Comparison of ENCODE assay signal across 23 cellular contexts in the genomic region with DNA sequence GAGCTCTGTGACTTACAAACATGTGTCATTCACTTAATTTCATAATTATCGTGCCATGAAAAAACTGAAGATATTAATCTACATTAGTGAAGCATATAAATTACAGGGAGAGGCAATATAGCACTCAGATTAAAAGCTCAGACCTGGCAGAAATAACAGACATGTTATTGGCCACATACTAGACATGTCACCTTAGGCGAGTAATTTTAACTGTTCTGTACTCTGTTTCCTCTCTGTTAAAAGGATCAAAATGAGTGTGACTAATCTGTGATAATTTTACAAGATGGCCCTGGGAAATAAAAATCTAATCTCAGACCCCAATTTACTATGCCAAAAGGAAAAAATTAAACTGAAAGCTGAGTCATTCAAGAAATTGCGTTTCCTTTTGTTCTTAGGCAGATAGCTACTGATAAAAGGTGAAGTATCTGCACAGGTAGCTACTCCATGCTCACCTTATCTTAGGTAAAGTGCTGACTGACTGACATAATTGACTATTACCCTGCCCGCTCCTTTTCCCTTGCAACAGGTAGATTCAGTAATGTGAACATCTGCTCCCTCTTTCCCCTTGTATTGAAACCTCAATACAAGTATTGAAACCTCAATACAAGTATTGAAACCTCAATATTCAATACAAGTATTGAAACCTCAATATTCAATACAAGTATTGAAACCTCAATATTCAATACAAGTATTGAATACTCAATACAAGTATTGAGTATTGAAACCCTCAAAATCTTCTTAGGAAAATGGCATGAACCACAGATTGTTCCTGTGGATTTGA. TPM values are rescaled to one million over a fixed set of nuclear protein-coding genes. Genes with fewer than 3 reads are reported as not detected.
DNase-seq lines count a peak whose midpoint lies in the region; ATAC-seq lines count a peak whose summit lies in the region.
"Had no signal": no experiment of that assay in that cellular context is flagged by ENCODE, and none has a peak within 500 bp of the region (broad histone marks: within the 10 kb centered on the region; RNA-seq: fewer than 3 reads in every experiment).

No MANE protein-coding gene starts in this region.

- WGBS in mesendoderm (ENCODE audit: extremely low coverage, insufficient coverage, low lambda C conversion rate) = no CpG with 5 or more reads among the region's 4 CpGs

- no peak overlapping the region for H3K4me3 ChIP-seq in mesendoderm (ENCODE audit: low read length)
- H3K4me3 ChIP-seq: adrenal gland, hepatocyte, lung, neural progenitor cell, prostate gland, uterus had no signal

- no peak overlapping the region for H2BK5ac ChIP-seq in mesendoderm (ENCODE audit: low read length)

- peaks cover 6% of the 10 kb centered on the region for H3K79me1 ChIP-seq in mesendoderm (ENCODE audit: low read length)

- no peaks in the 10 kb centered on the region for H3K27me3 ChIP-seq in mesendoderm (ENCODE audit: insufficient read depth, low read length, poor library complexity)
- H3K27me3 ChIP-seq: adrenal gland, brain microvascular endothelial cell, foreskin keratinocyte, hepatocyte, neural progenitor cell, uterus had no signal

- no peak overlapping the region for H3K27ac ChIP-seq in mesendoderm (ENCODE audit: low read depth, low read length)
- H3K27ac ChIP-seq: adrenal gland, brain microvascular endothelial cell, foreskin keratinocyte, hepatocyte, HL-60, neural progenitor cell, prostate gland, uterus had no signal

- no peak overlapping the region for H3K4ac ChIP-seq in mesendoderm (ENCODE audit: low read depth, low read length)

- H3K4me2 ChIP-seq in mesendoderm (ENCODE audit: low read length) = no peak overlapping the region
- H3K4me2 ChIP-seq: hepatocyte, neural progenitor cell had no signal

- peak overlapping the region; percentile 39 for H2BK15ac ChIP-seq in mesendoderm (replicated peaks; ENCODE audit: low read depth)

- no peak for DNase-seq in mesendoderm
- no peak for DNase-seq in hippocampal formation (lab: John Stamatoyannopoulos, UW)
- DNase-seq: activated CD4-positive, alpha-beta T cell treated with anti-CD3 and anti-CD28 coated beads, Interleukin-2, amount 10 ng/mL, durations not matched to agents 7 days and 5 days; activated gamma-delta T cell; brain microvascular endothelial cell; CD4-positive, CD25-positive, alpha-beta regulatory T cell; DMS153; effector CD8-positive, alpha-beta T cell; NCI-H1417 treated with DMSO at 0.1 percent for 48 hours; NCI-H510A treated with DMSO at 0.1 percent for 48 hours; uterus had no signal

- no peak overlapping the region for H2BK120ac ChIP-seq in mesendoderm (ENCODE audit: low read depth, low read length)

- H2AK5ac ChIP-seq in mesendoderm (ENCODE audit: low read length) = no peak overlapping the region

- no peaks in the 10 kb centered on the region for H3K79me2 ChIP-seq in mesendoderm (ENCODE audit: control insufficient read depth, insufficient read depth, low read length)

- no peak overlapping the region for H3K18ac ChIP-seq in mesendoderm (ENCODE audit: low read length)

- ATAC-seq in GM18520 (IDR thresholded peaks at IDR 0.05; ENCODE audit: unreplicated experiment) (peak; percentile 70), GM21381 (IDR thresholded peaks at IDR 0.05; ENCODE audit: unreplicated experiment) (peak; percentile 51), HG03432 (IDR thresholded peaks at IDR 0.05; ENCODE audit: unreplicated experiment) (peak; percentile 80), HG03571 (IDR thresholded peaks at IDR 0.05; ENCODE audit: unreplicated experiment) (no peak), HG02588 (IDR thresholded peaks at IDR 0.05; ENCODE audit: unreplicated experiment) (no peak)

- H3K9ac ChIP-seq in mesendoderm (ENCODE audit: low read length) = no peak overlapping the region
- H3K9ac ChIP-seq: neural progenitor cell had no signal

- H3K56ac ChIP-seq in mesendoderm (ENCODE audit: low read length) = no peak overlapping the region

- H3K23ac ChIP-seq in mesendoderm (ENCODE audit: low read length) = no peak overlapping the region

- H4K5ac ChIP-seq in mesendoderm (ENCODE audit: low read length) = no peak overlapping the region

- H3K4me1 ChIP-seq in mesendoderm (ENCODE audit: control insufficient read depth, low read depth, low read length) = no peaks in the 10 kb centered on the region
- H3K4me1 ChIP-seq: prostate gland, uterus had no signal

- H4K8ac ChIP-seq in mesendoderm (ENCODE audit: low read depth, low read length) = no peak overlapping the region

- H3K36me3 ChIP-seq in mesendoderm (ENCODE audit: control insufficient read depth, insufficient read depth, low read length) = no peaks in the 10 kb centered on the region
- H3K36me3 ChIP-seq: adrenal gland, brain microvascular endothelial cell, neural progenitor cell, prostate gland, uterus had no signal

RNA-seq across cellular contexts. Expression of a gene that starts 33.2 kb away (rescaled TPM):
- 6.1 TPM for polyA plus RNA-seq in mesendoderm (2013, experiment 1 of 2)
- polyA plus RNA-seq in mesendoderm (2013, experiment 2 of 2) = 6.4 TPM

Comparison
In these comparisons a context has a peak if more than half of its experiments do, and no peak if none do; other contexts are left out.
1. ATAC-seq: peak in GM18520 (single experiment), GM21381 (single experiment) and HG03432 (single experiment); none in HG03571 (single experiment) and HG02588 (single experiment).